1 cellular context compared by ENCODE assay signal in the genomic region with DNA sequence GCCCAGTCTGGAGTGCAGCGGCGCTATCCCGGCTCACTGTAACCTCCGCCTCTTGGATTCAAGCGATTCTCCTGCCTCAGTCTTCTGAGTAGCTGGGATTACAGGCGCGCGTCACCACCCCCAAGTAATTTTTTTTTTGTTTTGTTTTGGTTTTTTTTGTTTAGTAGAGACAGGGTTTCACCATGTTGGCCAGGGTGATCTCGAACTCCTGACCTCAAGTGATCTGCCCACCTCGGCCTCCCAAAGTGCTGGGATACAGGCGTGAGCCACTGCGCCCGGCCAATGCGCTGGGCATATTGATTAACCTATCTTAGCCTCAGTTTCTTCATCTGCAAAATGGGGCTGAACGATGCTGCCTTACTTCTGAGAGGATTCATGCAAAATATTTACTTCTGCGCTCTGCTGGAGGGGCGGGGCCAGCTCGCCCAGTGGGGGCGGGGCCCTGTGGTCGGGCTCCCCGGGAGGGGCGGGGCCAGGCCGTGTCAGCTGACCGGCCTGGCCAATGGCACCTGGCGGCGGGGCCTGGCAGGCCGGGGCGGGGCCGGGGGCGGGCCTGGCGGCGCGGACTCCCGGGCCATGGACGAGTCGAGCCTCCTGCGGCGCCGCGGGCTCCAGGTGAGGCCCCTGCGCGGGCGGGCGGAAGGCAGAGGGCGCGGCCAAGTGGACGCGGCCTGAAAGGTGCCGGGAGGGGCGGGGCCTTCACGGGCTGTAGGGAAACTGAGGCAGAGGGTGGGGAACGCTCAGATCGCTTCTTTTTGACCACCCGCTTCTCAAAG.
TF ChIP-seq lines count a peak whose summit lies in the region.

A gene (plus strand): TSS at position 562 of the 776 bp plus-strand sequence. CDS start 15 bp downstream, at position 577.

TF ChIP-seq in HEK293, 187 proteins besides CTCF, POLR2A, EP300 and RAD21 (continued from another document):
- 0 out of 2 replicates have a peak, but pooled peaks have one; percentile 25 for TF ChIP-seq IKZF3 (tag by site-specific recombination; IDR thresholded peaks at IDR 0.05)
- TF ChIP-seq ZBTB8A (tag by site-specific recombination; IDR thresholded peaks at IDR 0.05): peak; percentile 35; the same call in 1 of the 2 replicates
- TF ChIP-seq, protein P1, sequence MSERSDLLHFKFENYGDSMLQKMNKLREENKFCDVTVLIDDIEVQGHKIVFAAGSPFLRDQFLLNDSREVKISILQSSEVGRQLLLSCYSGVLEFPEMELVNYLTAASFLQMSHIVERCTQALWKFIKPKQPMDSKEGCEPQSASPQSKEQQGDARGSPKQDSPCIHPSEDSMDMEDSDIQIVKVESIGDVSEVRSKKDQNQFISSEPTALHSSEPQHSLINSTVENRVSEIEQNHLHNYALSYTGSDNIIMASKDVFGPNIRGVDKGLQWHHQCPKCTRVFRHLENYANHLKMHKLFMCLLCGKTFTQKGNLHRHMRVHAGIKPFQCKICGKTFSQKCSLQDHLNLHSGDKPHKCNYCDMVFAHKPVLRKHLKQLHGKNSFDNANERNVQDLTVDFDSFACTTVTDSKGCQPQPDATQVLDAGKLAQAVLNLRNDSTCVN (tag by site-specific recombination; optimal IDR thresholded peaks at IDR 0.05): peak; percentile 41
- 0 out of 2 replicates have a peak, but pooled peaks have one; percentile 20 for TF ChIP-seq ZNF785 (tag by site-specific recombination; IDR thresholded peaks at IDR 0.05)
- TF ChIP-seq ZNF157 (tag by site-specific recombination; IDR thresholded peaks at IDR 0.05): no peak
- TF ChIP-seq ZNF549 (tag by site-specific recombination; IDR thresholded peaks at IDR 0.05): no peak
- TF ChIP-seq ZNF658 (tag by site-specific recombination; IDR thresholded peaks at IDR 0.05): no peak
- TF ChIP-seq MYNN (tag by site-specific recombination; IDR thresholded peaks at IDR 0.05; ENCODE audit: borderline replicate concordance): no peak
- TF ChIP-seq PRDM1 (tag by site-specific recombination; IDR thresholded peaks at IDR 0.05): no peak
- TF ChIP-seq ZNF843 (tag by site-specific recombination; IDR thresholded peaks at IDR 0.05): no peak
- TF ChIP-seq, protein P2, sequence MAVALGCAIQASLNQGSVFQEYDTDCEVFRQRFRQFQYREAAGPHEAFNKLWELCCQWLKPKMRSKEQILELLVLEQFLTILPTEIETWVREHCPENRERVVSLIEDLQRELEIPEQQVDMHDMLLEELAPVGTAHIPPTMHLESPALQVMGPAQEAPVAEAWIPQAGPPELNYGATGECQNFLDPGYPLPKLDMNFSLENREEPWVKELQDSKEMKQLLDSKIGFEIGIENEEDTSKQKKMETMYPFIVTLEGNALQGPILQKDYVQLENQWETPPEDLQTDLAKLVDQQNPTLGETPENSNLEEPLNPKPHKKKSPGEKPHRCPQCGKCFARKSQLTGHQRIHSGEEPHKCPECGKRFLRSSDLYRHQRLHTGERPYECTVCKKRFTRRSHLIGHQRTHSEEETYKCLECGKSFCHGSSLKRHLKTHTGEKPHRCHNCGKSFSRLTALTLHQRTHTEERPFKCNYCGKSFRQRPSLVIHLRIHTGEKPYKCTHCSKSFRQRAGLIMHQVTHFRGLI (tag by site-specific recombination; IDR thresholded peaks at IDR 0.05): no peak
- TF ChIP-seq SP3 (tag by site-specific recombination; IDR thresholded peaks at IDR 0.05): peak; percentile 33
- TF ChIP-seq ZNF341 (tag by site-specific recombination; IDR thresholded peaks at IDR 0.05; ENCODE audit: low read depth): no peak
- TF ChIP-seq, protein P3, sequence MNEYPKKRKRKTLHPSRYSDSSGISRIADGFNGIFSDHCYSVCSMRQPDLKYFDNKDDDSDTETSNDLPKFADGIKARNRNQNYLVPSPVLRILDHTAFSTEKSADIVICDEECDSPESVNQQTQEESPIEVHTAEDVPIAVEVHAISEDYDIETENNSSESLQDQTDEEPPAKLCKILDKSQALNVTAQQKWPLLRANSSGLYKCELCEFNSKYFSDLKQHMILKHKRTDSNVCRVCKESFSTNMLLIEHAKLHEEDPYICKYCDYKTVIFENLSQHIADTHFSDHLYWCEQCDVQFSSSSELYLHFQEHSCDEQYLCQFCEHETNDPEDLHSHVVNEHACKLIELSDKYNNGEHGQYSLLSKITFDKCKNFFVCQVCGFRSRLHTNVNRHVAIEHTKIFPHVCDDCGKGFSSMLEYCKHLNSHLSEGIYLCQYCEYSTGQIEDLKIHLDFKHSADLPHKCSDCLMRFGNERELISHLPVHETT (tag by site-specific recombination; IDR thresholded peaks at IDR 0.05): peak; percentile 40; the same call in 1 of the 2 replicates
- TF ChIP-seq, protein P4, sequence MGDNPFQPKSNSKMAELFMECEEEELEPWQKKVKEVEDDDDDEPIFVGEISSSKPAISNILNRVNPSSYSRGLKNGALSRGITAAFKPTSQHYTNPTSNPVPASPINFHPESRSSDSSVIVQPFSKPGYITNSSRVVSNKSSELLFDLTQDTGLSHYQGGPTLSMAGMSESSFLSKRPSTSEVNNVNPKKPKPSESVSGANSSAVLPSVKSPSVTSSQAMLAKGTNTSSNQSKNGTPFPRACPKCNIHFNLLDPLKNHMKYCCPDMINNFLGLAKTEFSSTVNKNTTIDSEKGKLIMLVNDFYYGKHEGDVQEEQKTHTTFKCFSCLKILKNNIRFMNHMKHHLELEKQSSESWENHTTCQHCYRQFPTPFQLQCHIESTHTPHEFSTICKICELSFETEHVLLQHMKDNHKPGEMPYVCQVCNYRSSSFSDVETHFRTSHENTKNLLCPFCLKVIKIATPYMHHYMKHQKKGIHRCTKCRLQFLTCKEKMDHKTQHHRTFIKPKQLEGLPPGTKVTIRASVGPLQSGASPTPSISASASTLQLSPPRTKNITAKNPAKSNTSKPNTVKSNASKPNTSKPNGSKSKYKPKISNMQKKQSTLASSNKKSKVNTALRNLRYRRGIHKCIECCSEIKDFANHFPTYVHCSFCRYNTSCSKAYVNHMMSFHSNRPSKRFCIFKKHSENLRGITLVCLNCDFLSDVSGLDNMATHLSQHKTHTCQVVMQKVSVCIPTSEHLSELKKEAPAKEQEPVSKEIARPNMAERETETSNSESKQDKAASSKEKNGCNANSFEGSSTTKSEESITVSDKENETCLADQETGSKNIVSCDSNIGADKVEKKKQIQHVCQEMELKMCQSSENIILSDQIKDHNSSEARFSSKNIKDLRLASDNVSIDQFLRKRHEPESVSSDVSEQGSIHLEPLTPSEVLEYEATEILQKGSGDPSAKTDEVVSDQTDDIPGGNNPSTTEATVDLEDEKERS (tag by site-specific recombination; IDR thresholded peaks at IDR 0.05): peak; percentile 60; the same call in 1 of the 2 replicates
- TF ChIP-seq, protein P5, sequence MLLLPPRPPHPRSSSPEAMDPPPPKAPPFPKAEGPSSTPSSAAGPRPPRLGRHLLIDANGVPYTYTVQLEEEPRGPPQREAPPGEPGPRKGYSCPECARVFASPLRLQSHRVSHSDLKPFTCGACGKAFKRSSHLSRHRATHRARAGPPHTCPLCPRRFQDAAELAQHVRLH (tag by site-specific recombination; IDR thresholded peaks at IDR 0.05): peak; percentile 80; the same call in 1 of the 2 replicates
